In genomic region chr4:83009529-83009928, GRCh38 we compare ENCODE assay signal across 9 cellular contexts. TPM values are rescaled to one million over a fixed set of nuclear protein-coding genes. Genes with fewer than 3 reads are reported as not detected.
DNase-seq lines count a peak whose midpoint lies in the region; ATAC-seq lines count a peak whose summit lies in the region.
"Had no signal": no experiment of that assay in that cellular context is flagged by ENCODE, and none has a peak within 500 bp of the region (broad histone marks: within the 10 kb centered on the region; RNA-seq: fewer than 3 reads in every experiment).

No MANE protein-coding gene starts in this region.

- H3K27ac Mint-ChIP-seq in T-helper 2 cell treated with Interferon-gamma antibody and Interleukin-4, amounts not matched to agents 5 μg/mL and 100 μg/mL, for 36 hours: peak overlapping the region; percentile 95
- peak overlapping the region; percentile 96 for H3K27ac Mint-ChIP-seq in activated CD4-positive, alpha-beta memory T cell treated with anti-CD3 and anti-CD28 coated beads, Interleukin-2, amount 10 ng/mL, durations not matched to agents 7 days and 5 days
- peak overlapping the region; percentile 99 to 100 for H3K27ac Mint-ChIP-seq in stimulated activated naive CD8-positive, alpha-beta T cell treated with anti-CD3 and anti-CD28 coated beads, Interleukin-15, amount 100 ng/mL, for 72 hours

- H3K27me3 Mint-ChIP-seq in T-helper 2 cell treated with Interferon-gamma antibody and Interleukin-4, amounts not matched to agents 5 μg/mL and 100 μg/mL, for 36 hours (ENCODE audit: low read depth): peaks cover 3% of the 10 kb centered on the region
- no peaks in the 10 kb centered on the region for H3K27me3 Mint-ChIP-seq in activated CD4-positive, alpha-beta memory T cell treated with anti-CD3 and anti-CD28 coated beads, Interleukin-2, amount 10 ng/mL, durations not matched to agents 7 days and 5 days
- H3K27me3 Mint-ChIP-seq in stimulated activated naive CD8-positive, alpha-beta T cell treated with anti-CD3 and anti-CD28 coated beads, Interleukin-15, amount 100 ng/mL, for 72 hours: no peaks in the 10 kb centered on the region

- H3K36me3 Mint-ChIP-seq in T-helper 2 cell treated with Interferon-gamma antibody and Interleukin-4, amounts not matched to agents 5 μg/mL and 100 μg/mL, for 36 hours (ENCODE audit: low read depth): peaks cover 12% of the 10 kb centered on the region
- peaks cover 15% of the 10 kb centered on the region for H3K36me3 Mint-ChIP-seq in activated CD4-positive, alpha-beta memory T cell treated with anti-CD3 and anti-CD28 coated beads, Interleukin-2, amount 10 ng/mL, durations not matched to agents 7 days and 5 days (ENCODE audit: low read depth)

- H3K4me3 Mint-ChIP-seq in T-helper 2 cell treated with Interferon-gamma antibody and Interleukin-4, amounts not matched to agents 5 μg/mL and 100 μg/mL, for 36 hours: peak overlapping the region; percentile 96
- H3K4me3 Mint-ChIP-seq in activated CD4-positive, alpha-beta memory T cell treated with anti-CD3 and anti-CD28 coated beads, Interleukin-2, amount 10 ng/mL, durations not matched to agents 7 days and 5 days: peak overlapping the region; percentile 100
- peak overlapping the region; percentile 92 to 94 for H3K4me3 Mint-ChIP-seq in stimulated activated naive CD8-positive, alpha-beta T cell treated with anti-CD3 and anti-CD28 coated beads, Interleukin-15, amount 100 ng/mL, for 72 hours

- no peak for ATAC-seq in stimulated activated naive CD8-positive, alpha-beta T cell treated with anti-CD3 and anti-CD28 coated beads, Interleukin-15, amount 100 ng/mL, for 72 hours
- ATAC-seq in HG03280 (IDR thresholded peaks at IDR 0.05; ENCODE audit: unreplicated experiment) (no peak), HG03045 (IDR thresholded peaks at IDR 0.05; ENCODE audit: unreplicated experiment) (no peak)

- H3K9me3 Mint-ChIP-seq in T-helper 2 cell treated with Interferon-gamma antibody and Interleukin-4, amounts not matched to agents 5 μg/mL and 100 μg/mL, for 36 hours: no peaks in the 10 kb centered on the region
- H3K9me3 Mint-ChIP-seq in activated CD4-positive, alpha-beta memory T cell treated with anti-CD3 and anti-CD28 coated beads, Interleukin-2, amount 10 ng/mL, durations not matched to agents 7 days and 5 days: no peaks in the 10 kb centered on the region
- H3K9me3 Mint-ChIP-seq in stimulated activated naive CD8-positive, alpha-beta T cell treated with anti-CD3 and anti-CD28 coated beads, Interleukin-15, amount 100 ng/mL, for 72 hours: no peaks in the 10 kb centered on the region

- DNase-seq in T-helper 2 cell treated with Interferon-gamma antibody and Interleukin-4, amounts not matched to agents 5 μg/mL and 100 μg/mL, for 36 hours (ENCODE audit: low spot score): no peak
- DNase-seq in T-helper 2 cell: no peak
- DNase-seq in activated CD4-positive, alpha-beta memory T cell treated with anti-CD3 and anti-CD28 coated beads, Interleukin-2, amount 10 ng/mL, durations not matched to agents 7 days and 5 days: no peak
- DNase-seq in stimulated activated naive CD8-positive, alpha-beta T cell treated with anti-CD3 and anti-CD28 coated beads, Interleukin-15, amount 100 ng/mL, for 72 hours: no peak
- no peak for DNase-seq in germinal center (ENCODE audit: low spot score)
- DNase-seq: COR-L47 had no signal

- CTCF ChIA-PET in activated CD4-positive, alpha-beta memory T cell treated with anti-CD3 and anti-CD28 coated beads, Interleukin-2, amount 10 ng/mL, durations not matched to agents 7 days and 5 days (lab: Charles Lee): interaction anchor here (1.7 kb wide), 1 partner anchor 26 kb away, joined by 4 read pairs; the partner anchor contains the start of gene COPS4

- H3K4me3 ChIP-seq in iPS-11a (ENCODE audit: low read depth, low read length): peak overlapping the region; percentile 64

- peaks cover 47% of the 10 kb centered on the region for H3K4me1 Mint-ChIP-seq in T-helper 2 cell treated with Interferon-gamma antibody and Interleukin-4, amounts not matched to agents 5 μg/mL and 100 μg/mL, for 36 hours (ENCODE audit: low read depth)
- H3K4me1 Mint-ChIP-seq in activated CD4-positive, alpha-beta memory T cell treated with anti-CD3 and anti-CD28 coated beads, Interleukin-2, amount 10 ng/mL, durations not matched to agents 7 days and 5 days: peaks cover 53% of the 10 kb centered on the region
- peaks cover 54% of the 10 kb centered on the region for H3K4me1 Mint-ChIP-seq in stimulated activated naive CD8-positive, alpha-beta T cell treated with anti-CD3 and anti-CD28 coated beads, Interleukin-15, amount 100 ng/mL, for 72 hours

- POLR2A ChIA-PET in activated CD4-positive, alpha-beta memory T cell treated with anti-CD3 and anti-CD28 coated beads, Interleukin-2, amount 10 ng/mL, durations not matched to agents 7 days and 5 days (lab: Charles Lee): interaction anchor here (0.8 to 5.4 kb wide), 8 partner anchors 9 to 580 kb away, joined by 3 to 96 read pairs (median 14); partner anchors contain the start of genes COPS4, HELQ, HNRNPDL and MRPS18C

RNA-seq across cellular contexts. Expression of gene LIN54, which starts 1.1 kb away (rescaled TPM):
- 10 to 100 TPM; 34.6 to 36.9 TPM for total RNA-seq in activated CD4-positive, alpha-beta memory T cell treated with anti-CD3 and anti-CD28 coated beads, Interleukin-2, amount 10 ng/mL, durations not matched to agents 7 days and 5 days

RNA-seq across cellular contexts. Expression of gene COPS4, which starts 25.5 kb away (rescaled TPM):
- 10 to 100 TPM; 30.9 to 32.8 TPM for total RNA-seq in activated CD4-positive, alpha-beta memory T cell treated with anti-CD3 and anti-CD28 coated beads, Interleukin-2, amount 10 ng/mL, durations not matched to agents 7 days and 5 days
